25 cellular contexts compared by ENCODE assay signal in genomic region chr11:126900349-126900748, GRCh38.
"Had no signal": no experiment of that assay in that cellular context is flagged by ENCODE, and none has a peak within 500 bp of the region (broad histone marks: within the 10 kb centered on the region; RNA-seq: fewer than 3 reads in every experiment).

No MANE protein-coding gene starts in this region.

- H3K36me3 ChIP-seq: colonic mucosa, gastroesophageal sphincter, heart right ventricle, lower lobe of right lung, pancreas, right lobe of liver, tibial artery had no signal

- H3K27me3 Mint-ChIP-seq: dendritic cell treated with granulocyte-macrophage colony-stimulating factor and Interleukin-4, amounts not matched to agents 40 ng/mL and 50 ng/mL, for 4 days; type B pancreatic cell had no signal

- H3K27ac Mint-ChIP-seq: dendritic cell treated with granulocyte-macrophage colony-stimulating factor and Interleukin-4, amounts not matched to agents 40 ng/mL and 50 ng/mL, for 4 days; effector memory CD8-positive, alpha-beta T cell; immature natural killer cell; natural killer cell; progenitor cell of endocrine pancreas; stimulated activated naive CD8-positive, alpha-beta T cell treated with anti-CD3 and anti-CD28 coated beads, Interleukin-15, amount 100 ng/mL, for 72 hours; type B pancreatic cell had no signal

- H3K4me1 ChIP-seq: colonic mucosa, gastroesophageal sphincter, heart right ventricle, lower lobe of right lung, pancreas, right lobe of liver, testis, tibial artery had no signal

- ATAC-seq: effector memory CD8-positive, alpha-beta T cell; gastroesophageal sphincter; heart right ventricle; left ventricle myocardium superior; lower lobe of right lung; natural killer cell; pancreas; right lobe of liver; stimulated activated naive CD8-positive, alpha-beta T cell treated with anti-CD3 and anti-CD28 coated beads, Interleukin-15, amount 100 ng/mL, for 72 hours had no signal

- H3K4me1 Mint-ChIP-seq: immature natural killer cell; natural killer cell; stimulated activated naive CD8-positive, alpha-beta T cell treated with anti-CD3 and anti-CD28 coated beads, Interleukin-15, amount 100 ng/mL, for 72 hours had no signal

- H3K4me3 Mint-ChIP-seq: dendritic cell treated with granulocyte-macrophage colony-stimulating factor and Interleukin-4, amounts not matched to agents 40 ng/mL and 50 ng/mL, for 4 days; effector memory CD8-positive, alpha-beta T cell; immature natural killer cell; natural killer cell; stimulated activated naive CD8-positive, alpha-beta T cell treated with anti-CD3 and anti-CD28 coated beads, Interleukin-15, amount 100 ng/mL, for 72 hours; type B pancreatic cell had no signal

- DNase-seq: central memory CD4-positive, alpha-beta T cell; colonic mucosa; effector memory CD8-positive, alpha-beta T cell; glutamatergic neuron; heart right ventricle; hypothalamus; immature natural killer cell; islet precursor cell; kidney glomerular epithelial cell; left ventricle myocardium superior; lower lobe of right lung; natural killer cell; pancreas; right lobe of liver; small intestine; stimulated activated CD4-positive, alpha-beta T cell treated with anti-CD3 and anti-CD28 coated beads, Interleukin-15, amount 100 ng/mL, for 24 hours; stimulated activated CD4-positive, alpha-beta T cell treated with anti-CD3 and anti-CD28 coated beads, Interleukin-2, amount 100 ng/mL, for 48 hours; stimulated activated naive CD4-positive, alpha-beta T cell; stimulated activated naive CD8-positive, alpha-beta T cell treated with anti-CD3 and anti-CD28 coated beads, Interleukin-15, amount 100 ng/mL, for 72 hours; testis; tibial artery had no signal

- H3K27ac ChIP-seq: colonic mucosa, gastroesophageal sphincter, heart right ventricle, lower lobe of right lung, pancreas, right lobe of liver, testis, tibial artery had no signal

- H3K36me3 Mint-ChIP-seq: immature natural killer cell, natural killer cell, type B pancreatic cell had no signal

- H3K9me3 Mint-ChIP-seq: natural killer cell, type B pancreatic cell had no signal

- H3K27me3 ChIP-seq: colonic mucosa, pancreas, right lobe of liver, testis, tibial artery had no signal

- H3K4me3 ChIP-seq: colonic mucosa, gastroesophageal sphincter, heart right ventricle, lower lobe of right lung, pancreas, right lobe of liver, testis, tibial artery had no signal
